ENCODE assay signal across 1 cellular context in the genomic region with DNA sequence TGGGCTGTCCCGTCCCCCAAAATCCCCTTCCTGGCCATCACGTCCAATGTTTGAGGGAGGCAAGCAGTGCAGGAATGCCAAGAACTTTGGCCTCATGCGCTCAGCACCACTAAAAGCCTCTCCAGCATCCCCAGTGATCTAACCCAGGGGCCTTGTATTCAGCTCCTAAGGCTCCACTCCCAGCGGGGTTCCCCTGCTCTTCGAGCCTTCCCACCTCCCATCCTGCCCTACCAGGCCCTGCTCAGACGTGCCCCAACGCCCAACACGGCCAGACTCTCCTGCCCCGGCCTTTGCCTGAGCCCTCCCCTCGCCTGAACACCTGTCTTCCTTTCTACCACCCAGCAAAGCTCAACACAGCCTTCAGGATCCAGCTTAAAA.
TF ChIP-seq lines count a peak whose summit lies in the region.

No MANE protein-coding gene starts in this region.

TF ChIP-seq in IMR-90, 13 proteins besides CTCF, POLR2A, EP300 and RAD21 (continued from another document):
- no peak for TF ChIP-seq RFX5 (IDR thresholded peaks at IDR 0.05; ENCODE audit: low read depth, low read length)
- no peak for TF ChIP-seq CHD1 (IDR thresholded peaks at IDR 0.05; ENCODE audit: low read depth, low read length)
- no peak for TF ChIP-seq NFE2L2 (IDR thresholded peaks at IDR 0.05; ENCODE audit: low read depth, low read length)
- no peak for TF ChIP-seq MAFK (IDR thresholded peaks at IDR 0.05; ENCODE audit: low read depth, low read length)
- TF ChIP-seq MAZ (IDR thresholded peaks at IDR 0.05; ENCODE audit: borderline replicate concordance, low read depth, low read length): no peak
- TF ChIP-seq, protein P1, sequence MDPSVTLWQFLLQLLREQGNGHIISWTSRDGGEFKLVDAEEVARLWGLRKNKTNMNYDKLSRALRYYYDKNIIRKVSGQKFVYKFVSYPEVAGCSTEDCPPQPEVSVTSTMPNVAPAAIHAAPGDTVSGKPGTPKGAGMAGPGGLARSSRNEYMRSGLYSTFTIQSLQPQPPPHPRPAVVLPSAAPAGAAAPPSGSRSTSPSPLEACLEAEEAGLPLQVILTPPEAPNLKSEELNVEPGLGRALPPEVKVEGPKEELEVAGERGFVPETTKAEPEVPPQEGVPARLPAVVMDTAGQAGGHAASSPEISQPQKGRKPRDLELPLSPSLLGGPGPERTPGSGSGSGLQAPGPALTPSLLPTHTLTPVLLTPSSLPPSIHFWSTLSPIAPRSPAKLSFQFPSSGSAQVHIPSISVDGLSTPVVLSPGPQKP (IDR thresholded peaks at IDR 0.05; ENCODE audit: borderline replicate concordance, low read depth, low read length): no peak
- no peak for TF ChIP-seq CEBPB (IDR thresholded peaks at IDR 0.05; ENCODE audit: low read depth, low read length)
- no peak for TF ChIP-seq FOS (IDR thresholded peaks at IDR 0.05; ENCODE audit: low read depth, low read length)
TF ChIP-seq in IMR-90: peak in this region for 0.
